13 cellular contexts compared by ENCODE assay signal in the genomic region with DNA sequence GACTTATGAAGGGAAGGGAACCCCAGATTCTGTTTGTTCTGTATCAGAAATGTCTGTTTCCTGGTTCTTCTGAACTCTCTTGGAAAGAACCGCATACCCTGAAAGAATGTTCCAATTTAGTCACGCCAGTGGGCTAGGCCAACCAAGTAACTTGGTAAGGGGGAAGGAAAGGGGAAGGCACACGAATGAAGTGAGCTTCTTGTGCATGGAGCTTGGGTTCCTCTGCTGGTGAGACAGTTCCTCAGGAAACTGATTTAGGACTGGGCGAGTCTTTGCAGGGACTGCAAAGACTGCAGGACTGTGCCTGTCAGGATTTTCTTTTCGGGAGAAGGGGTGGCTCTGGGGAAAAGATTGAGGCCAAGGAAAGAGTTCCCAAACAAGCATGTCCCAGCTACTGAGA.
A peak's percentile ranks its signal among the peaks of the same experiment; 100 is the strongest.
DNase-seq lines count a peak whose midpoint lies in the region; ATAC-seq and TF ChIP-seq lines count a peak whose summit lies in the region.
"Had no signal": no experiment of that assay in that cellular context is flagged by ENCODE, and none has a peak within 500 bp of the region (broad histone marks: within the 10 kb centered on the region; RNA-seq: fewer than 3 reads in every experiment).

No MANE protein-coding gene starts in this region.

- H3K27ac ChIP-seq in brain microvascular endothelial cell = no peak overlapping the region
- H3K27ac ChIP-seq: skin epidermis had no signal

- peaks cover 58% of the 10 kb centered on the region for H3K4me1 Mint-ChIP-seq in nephron progenitor cell
- H3K4me1 Mint-ChIP-seq: activated CD4-positive, alpha-beta T cell treated with anti-CD3 and anti-CD28 coated beads, Interleukin-2, amount 10 ng/mL, durations not matched to agents 7 days and 5 days; CD14-positive monocyte had no signal

- peak; percentile 29 for TF ChIP-seq CTCF in GM12873 (IDR thresholded peaks at IDR 0.05; ENCODE audit: insufficient read depth, low read depth, low read length, missing control alignments)
- peak; percentile 15 for TF ChIP-seq CTCF in brain microvascular endothelial cell (IDR thresholded peaks at IDR 0.05; ENCODE audit: low read depth, low read length, missing control alignments)
- TF ChIP-seq CTCF in nephron progenitor cell (IDR thresholded peaks at IDR 0.05) = no peak

- no peak for ATAC-seq in HG03565 (IDR thresholded peaks at IDR 0.05; ENCODE audit: unreplicated experiment)

- H3K9me3 Mint-ChIP-seq in nephron progenitor cell = peaks cover 38% of the 10 kb centered on the region
- H3K9me3 Mint-ChIP-seq: activated CD4-positive, alpha-beta T cell treated with anti-CD3 and anti-CD28 coated beads, Interleukin-2, amount 10 ng/mL, durations not matched to agents 7 days and 5 days; activated naive CD4-positive, alpha-beta T cell treated with anti-CD3 and anti-CD28 coated beads for 36 hours had no signal

- H3K36me3 Mint-ChIP-seq in nephron progenitor cell (ENCODE audit: low read depth) = no peaks in the 10 kb centered on the region
- H3K36me3 Mint-ChIP-seq: CD14-positive monocyte had no signal

- no peaks in the 10 kb centered on the region for H3K36me3 ChIP-seq in brain microvascular endothelial cell (replicated peaks)
- H3K36me3 ChIP-seq: ovary had no signal

- in situ Hi-C loops in brain microvascular endothelial cell (cut with HindIII; ENCODE audit: low pct_ligation_motif_present, low sequenced_read_pairs) = no loop called here

- H3K4me3 Mint-ChIP-seq in nephron progenitor cell = peak overlapping the region; percentile 23
- H3K4me3 Mint-ChIP-seq: activated CD4-positive, alpha-beta T cell treated with anti-CD3 and anti-CD28 coated beads, Interleukin-2, amount 10 ng/mL, durations not matched to agents 7 days and 5 days; activated naive CD4-positive, alpha-beta T cell treated with anti-CD3 and anti-CD28 coated beads for 36 hours; CD14-positive monocyte had no signal

- H3K27me3 Mint-ChIP-seq in nephron progenitor cell (ENCODE audit: low read depth, poor library complexity) = peaks cover 2% of the 10 kb centered on the region

- peak overlapping the region; percentile 56 for H3K27ac Mint-ChIP-seq in nephron progenitor cell
- H3K27ac Mint-ChIP-seq: activated CD4-positive, alpha-beta T cell treated with anti-CD3 and anti-CD28 coated beads, Interleukin-2, amount 10 ng/mL, durations not matched to agents 7 days and 5 days; activated naive CD4-positive, alpha-beta T cell treated with anti-CD3 and anti-CD28 coated beads for 36 hours; CD14-positive monocyte had no signal

- H3K27me3 ChIP-seq in brain microvascular endothelial cell (replicated peaks) = no peaks in the 10 kb centered on the region
- H3K27me3 ChIP-seq: ovary had no signal

- H3K4me3 ChIP-seq in brain microvascular endothelial cell (ENCODE audit: low read depth, low read length) = no peak overlapping the region
- H3K4me3 ChIP-seq: ovary, skin epidermis had no signal

- DNase-seq in NCI-H69 (lab: John Stamatoyannopoulos, UW) = peak; percentile 47
- no peak for DNase-seq in brain microvascular endothelial cell
- DNase-seq in nephron progenitor cell = no peak
- DNase-seq in activated T-cell treated with anti-CD3 and anti-CD28 coated beads, Interleukin-2, amount 50 U/mL, for 1 hour = no peak
- no peak for DNase-seq in activated T-cell treated with anti-CD3 and anti-CD28 coated beads, Interleukin-2, amount 50 U/mL, for 48 hours
- DNase-seq: activated CD4-positive, alpha-beta T cell treated with anti-CD3 and anti-CD28 coated beads, Interleukin-2, amount 10 ng/mL, durations not matched to agents 7 days and 5 days; activated naive CD4-positive, alpha-beta T cell treated with anti-CD3 and anti-CD28 coated beads for 36 hours; stimulated activated CD4-positive, alpha-beta T cell treated with anti-CD3 and anti-CD28 coated beads, Interleukin-4, amount 100 ng/mL, for 4 hours had no signal
